21 cellular contexts compared by ENCODE assay signal in the genomic region with DNA sequence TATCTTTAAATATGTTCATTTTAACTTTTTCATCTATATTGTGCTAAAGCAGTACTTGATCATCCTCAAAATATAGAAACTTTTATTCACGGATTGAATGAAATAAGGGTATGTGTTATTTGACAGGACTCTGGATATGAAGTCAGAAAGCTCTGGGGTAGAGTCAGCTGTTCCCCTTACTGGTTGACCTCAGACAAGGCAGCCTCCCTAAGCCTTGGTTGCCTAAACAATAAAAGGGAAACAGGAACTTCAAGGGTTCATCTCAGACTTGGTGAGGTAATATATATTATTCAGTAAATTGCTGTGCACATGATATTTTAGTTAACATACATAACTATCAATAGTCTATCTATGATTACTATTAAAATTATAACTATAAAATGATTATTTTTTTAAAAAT. TPM values are rescaled to one million over a fixed set of nuclear protein-coding genes. Genes with fewer than 3 reads are reported as not detected.
DNase-seq lines count a peak whose midpoint lies in the region; TF ChIP-seq lines count a peak whose summit lies in the region.
"Had no signal": no experiment of that assay in that cellular context is flagged by ENCODE, and none has a peak within 500 bp of the region (broad histone marks: within the 10 kb centered on the region; RNA-seq: fewer than 3 reads in every experiment).

No MANE protein-coding gene starts in this region.

- H3K4me1 ChIP-seq in breast epithelium (peaks cover 0 to 19% of the 10 kb centered on the region in 2 donors), esophagus squamous epithelium (peaks cover 16 to 95% (median 37%) of the 10 kb centered on the region in 3 donors)

- H3K27ac Mint-ChIP-seq in MCF 10A (ENCODE audit: low read depth, unreplicated experiment), result peak overlapping the region; percentile 72
- H3K27ac Mint-ChIP-seq: activated naive CD8-positive, alpha-beta T cell treated with anti-CD3 and anti-CD28 coated beads, Interleukin-2, amount 10 ng/mL, durations not matched to agents 7 days and 5 days; activated T-helper 17 cell treated with anti-CD3 and anti-CD28 coated beads, Interleukin-2, amount 50 U/mL, for 72 hours; B cell had no signal

- H3K36me3 ChIP-seq in breast epithelium (no peaks in the 10 kb centered on the region), esophagus squamous epithelium (peaks cover 0 to 21% (median 0%) of the 10 kb centered on the region in 3 donors)
- H3K36me3 ChIP-seq: thoracic aorta had no signal

- TF ChIP-seq POLR2A in breast epithelium (IDR thresholded peaks at IDR 0.05) (no peak), esophagus squamous epithelium (IDR thresholded peaks at IDR 0.05) (no peak)

- TF ChIP-seq CTCF in MCF 10A (IDR thresholded peaks at IDR 0.05; ENCODE audit: unreplicated experiment), result no peak
- TF ChIP-seq CTCF in breast epithelium (IDR thresholded peaks at IDR 0.05), result no peak
- no peak for TF ChIP-seq CTCF in esophagus squamous epithelium (IDR thresholded peaks at IDR 0.05)

- no peaks in the 10 kb centered on the region for H3K9me3 ChIP-seq in breast epithelium
- H3K9me3 ChIP-seq in esophagus squamous epithelium, result no peaks in the 10 kb centered on the region
- H3K9me3 ChIP-seq: psoas muscle, thoracic aorta had no signal

- peaks cover 11% of the 10 kb centered on the region for H3K36me3 Mint-ChIP-seq in MCF 10A (ENCODE audit: insufficient read depth, unreplicated experiment)

- H3K4me1 Mint-ChIP-seq in MCF 10A (ENCODE audit: insufficient read depth, unreplicated experiment), result peaks cover 35% of the 10 kb centered on the region

- H3K4me3 ChIP-seq in breast epithelium, result no peak overlapping the region
- H3K4me3 ChIP-seq in esophagus squamous epithelium, result no peak overlapping the region
- H3K4me3 ChIP-seq: lung, psoas muscle, thoracic aorta had no signal

- CTCF ChIA-PET in MCF 10A (lab: Yijun Ruan, JAX), result interaction anchor here (1.0 to 1.3 kb wide), 2 partner anchors 13 to 263 kb away, joined by 4 to 5 read pairs; no protein-coding TSS in a partner anchor

- no peaks in the 10 kb centered on the region for H3K27me3 Mint-ChIP-seq in MCF 10A (ENCODE audit: insufficient read depth, unreplicated experiment)
- H3K27me3 Mint-ChIP-seq: activated naive CD8-positive, alpha-beta T cell treated with anti-CD3 and anti-CD28 coated beads, Interleukin-2, amount 10 ng/mL, durations not matched to agents 7 days and 5 days; activated T-helper 17 cell treated with anti-CD3 and anti-CD28 coated beads, Interleukin-2, amount 50 U/mL, for 72 hours; B cell had no signal

- DNase-seq in MCF 10A (ENCODE audit: unreplicated experiment) (no peak), breast epithelium (ENCODE audit: low spot score in 2 of 2) (no peak), SKM-1 (lab: John Stamatoyannopoulos, UW; ENCODE audit: unreplicated experiment) (peak; percentile 64), esophagus squamous epithelium (lab: John Stamatoyannopoulos, UW) (no peak), NCI-H1694 treated with DMSO at 0.1 percent for 48 hours (lab: John Stamatoyannopoulos, UW) (no peak), DMS79 (lab: John Stamatoyannopoulos, UW) (no peak), OCI-M2 (lab: John Stamatoyannopoulos, UW; ENCODE audit: unreplicated experiment) (no peak)
- DNase-seq in activated naive CD4-positive, alpha-beta T cell (lab: John Stamatoyannopoulos, UW), result no peak
- DNase-seq: activated CD4-positive, alpha-beta T cell treated with anti-CD3 and anti-CD28 coated beads, Interleukin-2, amount 50 U/mL, for 1 hour; activated naive CD8-positive, alpha-beta T cell treated with anti-CD3 and anti-CD28 coated beads, Interleukin-2, amount 10 ng/mL, durations not matched to agents 7 days and 5 days; erythroblast; foreskin melanocyte; islet precursor cell; NCI-H1105 treated with DMSO at 0.1 percent for 48 hours; NCI-H2081 treated with DMSO at 0.1 percent for 48 hours; NCI-H446; psoas muscle had no signal

- intact Hi-C loops in MCF 10A (cut with micrococcal nuclease) (no loop called here), breast epithelium (cut with DNase I; ENCODE audit: low total_unique reads) (no loop called here), esophagus squamous epithelium (cut with DNase I) (no loop called here)

- H3K27ac ChIP-seq in breast epithelium (peak overlapping the region in 1 of 2 donors; percentile 69), esophagus squamous epithelium (peak overlapping the region in 3 of 4 donors; percentile 65 to 85 (median 83))
- H3K27ac ChIP-seq: psoas muscle, thoracic aorta had no signal

- POLR2A ChIA-PET in MCF 10A (lab: Yijun Ruan, JAX), result interaction anchor here (1.2 to 8.1 kb wide), 6 partner anchors 9 to 185 kb away, joined by 3 to 198 read pairs (median 7); a partner anchor contains a TSS

- BruUV-seq in MCF 10A (replicated peaks; lab: Mats Ljungman, UMichigan), result no TSS peak

- H3K9me3 Mint-ChIP-seq in MCF 10A (ENCODE audit: unreplicated experiment), result no peaks in the 10 kb centered on the region
- H3K9me3 Mint-ChIP-seq: activated naive CD8-positive, alpha-beta T cell treated with anti-CD3 and anti-CD28 coated beads, Interleukin-2, amount 10 ng/mL, durations not matched to agents 7 days and 5 days; activated T-helper 17 cell treated with anti-CD3 and anti-CD28 coated beads, Interleukin-2, amount 50 U/mL, for 72 hours had no signal

- H3K27me3 ChIP-seq in breast epithelium, result no peaks in the 10 kb centered on the region
- no peaks in the 10 kb centered on the region for H3K27me3 ChIP-seq in esophagus squamous epithelium

- 72 to 73% methylated on average over 1 of the region's 1 CpG for WGBS in esophagus squamous epithelium, 2 donors

- no peak overlapping the region for H3K4me3 Mint-ChIP-seq in MCF 10A (ENCODE audit: unreplicated experiment)
- H3K4me3 Mint-ChIP-seq: activated naive CD8-positive, alpha-beta T cell treated with anti-CD3 and anti-CD28 coated beads, Interleukin-2, amount 10 ng/mL, durations not matched to agents 7 days and 5 days; activated T-helper 17 cell treated with anti-CD3 and anti-CD28 coated beads, Interleukin-2, amount 50 U/mL, for 72 hours; B cell had no signal

RNA-seq across cellular contexts. Expression of a gene that starts 13.6 kb away (rescaled TPM):
- total RNA-seq in MCF 10A (2022), result 123 and 146 TPM in 2 replicates
- total RNA-seq in breast epithelium, result 100 to 1,000 TPM; 103 to 130 (median 115) TPM
- 100 to 1,000 TPM in 3 of 4 donors, 10 to 100 TPM in 1; 96.7 to 183 (median 132) TPM for total RNA-seq in esophagus squamous epithelium

RNA-seq across cellular contexts. Expression of a gene that starts 14.9 kb away (rescaled TPM):
- total RNA-seq in MCF 10A (2022) (12.3 and 15.6 TPM in 2 replicates), breast epithelium (10 to 100 TPM in 2 of 3 donors, 1 to 10 TPM in 1; 5.9 to 19.3 (median 19.2) TPM), esophagus squamous epithelium (10 to 100 TPM; 12.2 to 16.5 (median 14.9) TPM)
